24 cellular contexts compared by ENCODE assay signal in genomic region chr3:27641888-27642601, GRCh38.
DNase-seq lines count a peak whose midpoint lies in the region; ATAC-seq and TF ChIP-seq lines count a peak whose summit lies in the region.
"Had no signal": no experiment of that assay in that cellular context is flagged by ENCODE, and none has a peak within 500 bp of the region (broad histone marks: within the 10 kb centered on the region; RNA-seq: fewer than 3 reads in every experiment).

No MANE protein-coding gene starts in this region.

- no peak overlapping the region for H3K4me3 Mint-ChIP-seq in type B pancreatic cell
- H3K4me3 Mint-ChIP-seq in activated CD8-positive, alpha-beta T cell treated with anti-CD3 and anti-CD28 coated beads, Interleukin-2, amount 10 ng/mL, durations not matched to agents 7 days and 5 days: no peak overlapping the region
- no peak overlapping the region for H3K4me3 Mint-ChIP-seq in activated CD4-positive, alpha-beta T cell treated with anti-CD3 and anti-CD28 coated beads for 36 hours
- H3K4me3 Mint-ChIP-seq: activated T-cell treated with anti-CD3 and anti-CD28 coated beads, Interleukin-2, amount 50 U/mL, for 72 hours; naive thymus-derived CD8-positive, alpha-beta T cell had no signal

- no peak for TF ChIP-seq CTCF in PC-3 (conservative IDR thresholded peaks at IDR 0.05; ENCODE audit: low read depth, low read length)
- TF ChIP-seq CTCF in foreskin keratinocyte (conservative IDR thresholded peaks at IDR 0.05): no peak
- TF ChIP-seq CTCF in right lobe of liver (IDR thresholded peaks at IDR 0.05): no peak
- TF ChIP-seq CTCF in type B pancreatic cell (conservative IDR thresholded peaks at IDR 0.05): no peak

- no peaks in the 10 kb centered on the region for H3K4me1 Mint-ChIP-seq in type B pancreatic cell (ENCODE audit: unreplicated experiment)
- peaks cover 14% of the 10 kb centered on the region for H3K4me1 Mint-ChIP-seq in activated CD8-positive, alpha-beta T cell treated with anti-CD3 and anti-CD28 coated beads, Interleukin-2, amount 10 ng/mL, durations not matched to agents 7 days and 5 days (ENCODE audit: low read depth)
- peaks cover 14% of the 10 kb centered on the region for H3K4me1 Mint-ChIP-seq in activated CD4-positive, alpha-beta T cell treated with anti-CD3 and anti-CD28 coated beads for 36 hours

- H3K9me2 ChIP-seq in PC-3 (replicated peaks; ENCODE audit: low read length): no peaks in the 10 kb centered on the region

- no peaks in the 10 kb centered on the region for H4K20me1 ChIP-seq in PC-3 (ENCODE audit: low read length)

- no peaks in the 10 kb centered on the region for H3K27me3 ChIP-seq in PC-3 (ENCODE audit: low read length)
- no peaks in the 10 kb centered on the region for H3K27me3 ChIP-seq in foreskin keratinocyte
- H3K27me3 ChIP-seq in right lobe of liver: no peaks in the 10 kb centered on the region
- H3K27me3 ChIP-seq: upper lobe of left lung had no signal

- no peak for TF ChIP-seq POLR2A in right lobe of liver (IDR thresholded peaks at IDR 0.05)

- BruUV-seq in PC-3 (replicated peaks; lab: Mats Ljungman, UMichigan): no TSS peak

- H3K79me2 ChIP-seq in PC-3 (ENCODE audit: low read length): no peaks in the 10 kb centered on the region

- no peak overlapping the region for H3K27ac ChIP-seq in PC-3 (ENCODE audit: low read length)
- no peak overlapping the region for H3K27ac ChIP-seq in foreskin keratinocyte
- H3K27ac ChIP-seq in right lobe of liver: no peak overlapping the region
- H3K27ac ChIP-seq: upper lobe of left lung had no signal

- intact Hi-C loops in PC-3 (cut with micrococcal nuclease): no loop called here
- intact Hi-C loops in right lobe of liver (cut with DNase I): no loop called here
- intact Hi-C loops in activated CD4-positive, alpha-beta T cell treated with anti-CD3 and anti-CD28 coated beads for 36 hours (cut with DNase I, micrococcal nuclease): no loop called here

- H3K4me1 ChIP-seq in PC-3 (ENCODE audit: insufficient read depth, low read length) (peaks cover 11% of the 10 kb centered on the region), foreskin keratinocyte (no peaks in the 10 kb centered on the region), right lobe of liver (no peaks in the 10 kb centered on the region)
- H3K4me1 ChIP-seq: upper lobe of left lung had no signal

- 85% methylated on average over 3 of the region's 5 CpGs for WGBS in right lobe of liver (ENCODE audit: insufficient coverage, low coverage, low lambda C conversion rate, missing lambda C conversion rate)

- CTCF ChIA-PET in PC-3 (lab: Charles Lee): interaction anchor here (0.7 kb wide), 1 partner anchor 28 kb away, joined by 4 read pairs; no protein-coding TSS in a partner anchor
- CTCF ChIA-PET in activated CD8-positive, alpha-beta T cell treated with anti-CD3 and anti-CD28 coated beads, Interleukin-2, amount 10 ng/mL, durations not matched to agents 7 days and 5 days (lab: Charles Lee): interaction anchor here (0.9 kb wide), 1 partner anchor 17 kb away, joined by 3 read pairs; no protein-coding TSS in a partner anchor
- CTCF ChIA-PET in activated CD4-positive, alpha-beta T cell treated with anti-CD3 and anti-CD28 coated beads for 36 hours (lab: Charles Lee): interaction anchor here (0.7 to 1.2 kb wide), 3 partner anchors 41 to 174 kb away, joined by 3 to 5 read pairs (median 3); no protein-coding TSS in a partner anchor

- H3K9ac ChIP-seq in PC-3 (ENCODE audit: low read length): no peak overlapping the region

- H3K4me3 ChIP-seq in PC-3 (ENCODE audit: low read length) (no peak overlapping the region), right lobe of liver (no peak overlapping the region)
- H3K4me3 ChIP-seq: smooth muscle cell, upper lobe of left lung had no signal

- no peaks in the 10 kb centered on the region for H3K27me3 Mint-ChIP-seq in type B pancreatic cell
- no peaks in the 10 kb centered on the region for H3K27me3 Mint-ChIP-seq in activated CD8-positive, alpha-beta T cell treated with anti-CD3 and anti-CD28 coated beads, Interleukin-2, amount 10 ng/mL, durations not matched to agents 7 days and 5 days (ENCODE audit: low read depth)
- no peaks in the 10 kb centered on the region for H3K27me3 Mint-ChIP-seq in activated CD4-positive, alpha-beta T cell treated with anti-CD3 and anti-CD28 coated beads for 36 hours

- H3K9me3 ChIP-seq in PC-3 (ENCODE audit: low read length) (no peaks in the 10 kb centered on the region), right lobe of liver (no peaks in the 10 kb centered on the region)
- H3K9me3 ChIP-seq: upper lobe of left lung had no signal

- H3K9me3 Mint-ChIP-seq in type B pancreatic cell: no peaks in the 10 kb centered on the region
- no peaks in the 10 kb centered on the region for H3K9me3 Mint-ChIP-seq in activated CD8-positive, alpha-beta T cell treated with anti-CD3 and anti-CD28 coated beads, Interleukin-2, amount 10 ng/mL, durations not matched to agents 7 days and 5 days (ENCODE audit: insufficient read depth)
- no peaks in the 10 kb centered on the region for H3K9me3 Mint-ChIP-seq in activated CD4-positive, alpha-beta T cell treated with anti-CD3 and anti-CD28 coated beads for 36 hours (ENCODE audit: low read depth)
- H3K9me3 Mint-ChIP-seq: activated T-cell treated with anti-CD3 and anti-CD28 coated beads, Interleukin-2, amount 50 U/mL, for 72 hours had no signal

- DNase-seq in PC-3 (no peak), foreskin keratinocyte (peak in 1 of 2 donors; percentile 11), right lobe of liver (no peak), type B pancreatic cell (ENCODE audit: extremely low spot score, unreplicated experiment) (no peak), HuH-7 (ENCODE audit: low spot score) (no peak)
- DNase-seq in activated CD8-positive, alpha-beta T cell treated with anti-CD3 and anti-CD28 coated beads, Interleukin-2, amount 10 ng/mL, durations not matched to agents 7 days and 5 days: no peak
- DNase-seq in activated CD4-positive, alpha-beta T cell treated with anti-CD3 and anti-CD28 coated beads for 36 hours: no peak
- DNase-seq: activated CD4-positive, alpha-beta T cell treated with anti-CD3 and anti-CD28 coated beads, Interleukin-2, amount 50 U/mL, for 1 hour; activated naive CD4-positive, alpha-beta T cell treated with Interleukin-2 at 50 U/mL for 16 hours; activated T-cell treated with anti-CD3 and anti-CD28 coated beads, Interleukin-2, amount 50 U/mL, for 72 hours; C1 segment of cervical spinal cord; DND-41; Karpas-422; left cardiac atrium; MV-4-11; naive thymus-derived CD8-positive, alpha-beta T cell; NCI-H146; NCI-H2107; NCI-H446; nucleus accumbens; Right ventricle myocardium superior; stimulated activated CD4-positive, alpha-beta T cell treated with anti-CD3 and anti-CD28 coated beads, Interleukin-1b, Interleukin-23, amount 100 ng/mL, for 48 hours; upper lobe of left lung had no signal

- H3F3A ChIP-seq in PC-3 (ENCODE audit: low read length, unreplicated experiment): no peaks in the 10 kb centered on the region

- H3K36me3 ChIP-seq in PC-3 (ENCODE audit: low read depth, low read length) (no peaks in the 10 kb centered on the region), right lobe of liver (no peaks in the 10 kb centered on the region)
- H3K36me3 ChIP-seq: upper lobe of left lung had no signal

- POLR2A ChIA-PET in PC-3 (lab: Charles Lee; ENCODE audit: unreplicated experiment): no interaction called here
- POLR2A ChIA-PET in activated CD8-positive, alpha-beta T cell treated with anti-CD3 and anti-CD28 coated beads, Interleukin-2, amount 10 ng/mL, durations not matched to agents 7 days and 5 days (lab: Charles Lee): no interaction called here
- POLR2A ChIA-PET in activated CD4-positive, alpha-beta T cell treated with anti-CD3 and anti-CD28 coated beads for 36 hours (lab: Charles Lee): no interaction called here

- no peaks in the 10 kb centered on the region for H3K36me3 Mint-ChIP-seq in type B pancreatic cell
- H3K36me3 Mint-ChIP-seq in activated CD8-positive, alpha-beta T cell treated with anti-CD3 and anti-CD28 coated beads, Interleukin-2, amount 10 ng/mL, durations not matched to agents 7 days and 5 days (ENCODE audit: low read depth): peaks cover 7% of the 10 kb centered on the region
- H3K36me3 Mint-ChIP-seq in activated CD4-positive, alpha-beta T cell treated with anti-CD3 and anti-CD28 coated beads for 36 hours (ENCODE audit: low read depth): no peaks in the 10 kb centered on the region
- H3K36me3 Mint-ChIP-seq: naive thymus-derived CD8-positive, alpha-beta T cell had no signal

- ATAC-seq in PC-3: peak; percentile 75
- peak; percentile 50 for ATAC-seq in foreskin keratinocyte
- ATAC-seq in right lobe of liver: peak in 3 of 4 donors; percentile 26 to 46 (median 26)
- ATAC-seq in activated CD8-positive, alpha-beta T cell treated with anti-CD3 and anti-CD28 coated beads, Interleukin-2, amount 10 ng/mL, durations not matched to agents 7 days and 5 days: no peak
- no peak for ATAC-seq in activated CD4-positive, alpha-beta T cell treated with anti-CD3 and anti-CD28 coated beads for 36 hours
- ATAC-seq: activated T-cell treated with anti-CD3 and anti-CD28 coated beads, Interleukin-2, amount 50 U/mL, for 72 hours; left cardiac atrium; naive thymus-derived CD8-positive, alpha-beta T cell had no signal

- no peak overlapping the region for H3K4me2 ChIP-seq in PC-3 (ENCODE audit: low read length)
- H3K4me2 ChIP-seq: smooth muscle cell had no signal

- H2AFZ ChIP-seq in PC-3 (ENCODE audit: low read length): no peak overlapping the region

- H3K27ac Mint-ChIP-seq in type B pancreatic cell: peak overlapping the region; percentile 50
- no peak overlapping the region for H3K27ac Mint-ChIP-seq in activated CD8-positive, alpha-beta T cell treated with anti-CD3 and anti-CD28 coated beads, Interleukin-2, amount 10 ng/mL, durations not matched to agents 7 days and 5 days
- H3K27ac Mint-ChIP-seq in activated CD4-positive, alpha-beta T cell treated with anti-CD3 and anti-CD28 coated beads for 36 hours: no peak overlapping the region
- H3K27ac Mint-ChIP-seq: activated T-cell treated with anti-CD3 and anti-CD28 coated beads, Interleukin-2, amount 50 U/mL, for 72 hours had no signal

Comparison
In these comparisons a context has a peak if more than half of its experiments do, and no peak if none do; other contexts are left out.
1. ATAC-seq: peak in PC-3 (single experiment), foreskin keratinocyte (single experiment) and right lobe of liver (3 of 4); none in activated CD8-positive, alpha-beta T cell treated with anti-CD3 and anti-CD28 coated beads, Interleukin-2, amount 10 ng/mL, durations not matched to agents 7 days and 5 days (single experiment) and activated CD4-positive, alpha-beta T cell treated with anti-CD3 and anti-CD28 coated beads for 36 hours (single experiment).